12 cellular contexts compared by ENCODE assay signal in the genomic region with DNA sequence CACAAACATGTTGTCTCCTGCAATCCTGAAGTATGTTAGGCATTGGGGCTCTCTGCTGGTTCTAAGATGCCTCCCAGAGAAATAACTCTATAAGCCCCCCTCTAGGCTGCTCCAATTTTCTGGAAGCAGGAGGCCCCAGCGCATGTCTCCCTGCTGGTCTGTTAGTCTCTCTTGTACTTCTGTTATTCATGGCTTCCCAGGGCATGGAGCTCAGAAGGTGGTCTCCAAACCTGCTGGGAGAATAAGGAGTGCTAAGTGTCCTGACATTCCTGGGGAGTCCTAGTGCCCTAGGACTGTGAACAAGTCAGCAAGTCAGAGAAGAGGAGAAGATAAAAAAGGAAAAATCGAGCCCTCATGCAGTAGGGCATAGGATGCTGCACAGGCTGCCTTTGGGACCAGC.
DNase-seq lines count a peak whose midpoint lies in the region; ATAC-seq and TF ChIP-seq lines count a peak whose summit lies in the region.
"Had no signal": no experiment of that assay in that cellular context is flagged by ENCODE, and none has a peak within 500 bp of the region (broad histone marks: within the 10 kb centered on the region; RNA-seq: fewer than 3 reads in every experiment).

No MANE protein-coding gene starts in this region.

- no peaks in the 10 kb centered on the region for H3K36me3 ChIP-seq in HEK293 (ENCODE audit: control insufficient read depth in 2 of 2, insufficient read depth in 1 of 2, low read length in 2 of 2)
- H3K36me3 ChIP-seq in iPS-20b (ENCODE audit: insufficient read depth, low read depth, low read length), result peaks cover 11% of the 10 kb centered on the region; the same call in 1 of the 2 replicates
- H3K36me3 ChIP-seq in hepatocyte (replicated peaks; ENCODE audit: insufficient read depth, low read depth), result no peaks in the 10 kb centered on the region

- POLR2A ChIA-PET in HEK293 (lab: Yijun Ruan, JAX), result no interaction called here

- H3K9me3 ChIP-seq in HEK293 (ENCODE audit: control insufficient read depth, insufficient read depth, low read depth, low read length) (no peaks in the 10 kb centered on the region), T-helper 17 cell (ENCODE audit: control insufficient read depth, low read length, poor library complexity, severe bottlenecking) (no peaks in the 10 kb centered on the region), iPS-20b (ENCODE audit: insufficient read depth, low read depth, low read length) (no peaks in the 10 kb centered on the region), hepatocyte (ENCODE audit: low read depth) (no peaks in the 10 kb centered on the region)
- H3K9me3 ChIP-seq: A549, SK-N-SH had no signal

- peaks cover 8% of the 10 kb centered on the region for H3K36me3 Mint-ChIP-seq in T-helper 17 cell (ENCODE audit: low read depth)

- CTCF ChIA-PET in HEK293 (lab: Yijun Ruan, JAX), result interaction anchor here (0.6 to 3.7 kb wide), 9 partner anchors 11 to 393 kb away, joined by 3 to 22 read pairs (median 4); no protein-coding TSS in a partner anchor

- no peak for DNase-seq in T-helper 17 cell
- no peak for DNase-seq in hepatocyte (ENCODE audit: low spot score)
- DNase-seq in CD1c-positive myeloid dendritic cell (ENCODE audit: extremely low spot score), result no peak
- DNase-seq: KG1, NCI-H524 treated with DMSO at 0.1 percent for 48 hours had no signal

- H3K4me1 ChIP-seq in HEK293 (ENCODE audit: control insufficient read depth, insufficient read depth, low read length) (peaks cover 6% of the 10 kb centered on the region), iPS-20b (ENCODE audit: insufficient read depth, low read length) (peaks cover 56% of the 10 kb centered on the region), hepatocyte (ENCODE audit: insufficient read depth) (peaks cover 32% of the 10 kb centered on the region)

- no peak overlapping the region for H3K4me2 ChIP-seq in hepatocyte
- H3K4me2 ChIP-seq: A549, SK-N-SH had no signal

- H3K4me1 Mint-ChIP-seq in T-helper 17 cell, result peaks cover 12% of the 10 kb centered on the region

- TF ChIP-seq CTCF in HEK293 (tag by site-specific recombination; IDR thresholded peaks at IDR 0.05) (no peak), hepatocyte (IDR thresholded peaks at IDR 0.05; ENCODE audit: poor library complexity) (no peak)

- H3K27ac ChIP-seq in HEK293 (ENCODE audit: extremely low read depth, low read depth, low read length), result no peak overlapping the region
- H3K27ac ChIP-seq in iPS-20b (ENCODE audit: low read length), result peak overlapping the region; percentile 68
- no peak overlapping the region for H3K27ac ChIP-seq in hepatocyte
- H3K27ac ChIP-seq: GM23248 had no signal

- no peak for ATAC-seq in T-helper 17 cell
- ATAC-seq in GM21619 (IDR thresholded peaks at IDR 0.05; ENCODE audit: unreplicated experiment), result no peak
- ATAC-seq in GM21447 (IDR thresholded peaks at IDR 0.05; ENCODE audit: unreplicated experiment), result no peak

- no peaks in the 10 kb centered on the region for H3K27me3 ChIP-seq in iPS-20b (ENCODE audit: insufficient read depth, low read length)
- H3K27me3 ChIP-seq in hepatocyte, result no peaks in the 10 kb centered on the region

- peak overlapping the region; percentile 51 for H3K27ac Mint-ChIP-seq in T-helper 17 cell

- H3K4me3 ChIP-seq in HEK293 (ENCODE audit: low read depth, low read length) (no peak overlapping the region), iPS-20b (ENCODE audit: low read length) (peak overlapping the region; percentile 6; the same call in 1 of the 2 replicates), hepatocyte (no peak overlapping the region)
- H3K4me3 ChIP-seq: A549, GM23248 had no signal

- H3K4me3 Mint-ChIP-seq in T-helper 17 cell, result no peak overlapping the region

- 96% methylated on average over 2 of the region's 2 CpGs for WGBS in hepatocyte (ENCODE audit: low lambda C conversion rate, missing lambda C conversion rate)

- no peaks in the 10 kb centered on the region for H3K27me3 Mint-ChIP-seq in T-helper 17 cell

- peaks cover 10% of the 10 kb centered on the region for H4K20me1 ChIP-seq in hepatocyte (ENCODE audit: insufficient read depth, poor library complexity, severe bottlenecking)

- peak overlapping the region; percentile 5; the same call in 1 of the 2 replicates for H3K9ac ChIP-seq in iPS-20b (ENCODE audit: low read depth, low read length)
- H3K9ac ChIP-seq: GM23248, SK-N-SH had no signal

- H3K9me2 ChIP-seq in hepatocyte (replicated peaks; ENCODE audit: insufficient read depth), result no peaks in the 10 kb centered on the region
- H3K9me2 ChIP-seq: SK-N-SH had no signal

- no peaks in the 10 kb centered on the region for H3K79me2 ChIP-seq in hepatocyte

- no peak overlapping the region for H2AFZ ChIP-seq in hepatocyte
- H2AFZ ChIP-seq: GM23248 had no signal

TF ChIP-seq in HEK293, 187 proteins besides CTCF, POLR2A, EP300 and RAD21:
- TF ChIP-seq KLF16 (tag by site-specific recombination; IDR thresholded peaks at IDR 0.05) (no peak), ZFP37 (tag by site-specific recombination; IDR thresholded peaks at IDR 0.05) (no peak), GLIS1 (tag by site-specific recombination; IDR thresholded peaks at IDR 0.05) (no peak), ZIC2 (tag by site-specific recombination; IDR thresholded peaks at IDR 0.05) (peak; percentile 91), KLF8 (tag by site-specific recombination; IDR thresholded peaks at IDR 0.05) (no peak), ZNF121 (tag by site-specific recombination; IDR thresholded peaks at IDR 0.05) (no peak)
